In genomic region chr11:108697872-108698473, GRCh38 we compare ENCODE assay signal across 8 cellular contexts. TPM values are rescaled to one million over a fixed set of nuclear protein-coding genes. Genes with fewer than 3 reads are reported as not detected.
A peak's percentile ranks its signal among the peaks of the same experiment; 100 is the strongest.
DNase-seq lines count a peak whose midpoint lies in the region; ATAC-seq, FAIRE-seq and TF ChIP-seq lines count a peak whose summit lies in the region.

No MANE protein-coding gene starts in this region.

- intact Hi-C loops in K562 (cut with micrococcal nuclease) = loop anchor here (1.0 to 5.0 kb wide), 6 partner anchors 37 to 1241 kb away; no protein-coding TSS in a partner anchor

- WGBS in K562 (ENCODE audit: insufficient coverage, low coverage, missing lambda C conversion rate) = 49% methylated on average over 3 of the region's 3 CpGs

- no peaks in the 10 kb centered on the region for H3K9me1 ChIP-seq in K562 (ENCODE audit: control insufficient read depth, insufficient read depth, low read length)

- peak; percentile 74 to 94 (median 80) for TF ChIP-seq CTCF in K562 (IDR thresholded peaks at IDR 0.05 in 2 of 3, conservative IDR thresholded peaks at IDR 0.05 in 1 of 3; ENCODE audit: insufficient read depth in 2 of 3, low read depth in 1 of 3, low read length in 3 of 3)

- no peak overlapping the region for H3K4me3 ChIP-seq in K562

- no peak overlapping the region for H3K27ac ChIP-seq in K562 (ENCODE audit: extremely low read depth, low read depth, low read length)

- no peak overlapping the region for H3K4me3 Mint-ChIP-seq in activated T-cell treated with anti-CD3 and anti-CD28 coated beads, Interleukin-2, amount 50 U/mL, for 4 hours

- no peaks in the 10 kb centered on the region for H3K27me3 ChIP-seq in K562 (ENCODE audit: control insufficient read depth in 2 of 2, insufficient read depth in 2 of 2, low read length in 2 of 2)

- no peaks in the 10 kb centered on the region for H4K20me1 ChIP-seq in K562 (replicated peaks; ENCODE audit: control insufficient read depth, insufficient read depth, low read length)

- no peak for ATAC-seq in activated T-cell treated with anti-CD3 and anti-CD28 coated beads, Interleukin-2, amount 50 U/mL, for 4 hours
- ATAC-seq in K562 = peak; percentile 98

- H2AFZ ChIP-seq in K562 (ENCODE audit: low read depth, low read length) = no peak overlapping the region

- TF ChIP-seq EP300 in K562 (IDR thresholded peaks at IDR 0.05; ENCODE audit: low read length) = no peak

- H3K4me1 Mint-ChIP-seq in activated T-cell treated with anti-CD3 and anti-CD28 coated beads, Interleukin-2, amount 50 U/mL, for 4 hours (ENCODE audit: low read depth) = no peaks in the 10 kb centered on the region

- DNase-seq in activated T-cell treated with anti-CD3 and anti-CD28 coated beads, Interleukin-2, amount 50 U/mL, for 4 hours = peak; percentile 9
- DNase-seq in activated T-cell treated with anti-CD3 and anti-CD28 coated beads for 4 hours (no peak), H4 (ENCODE audit: low spot score) (peak; percentile 65), Kasumi-1 (lab: John Stamatoyannopoulos, UW) (peak; percentile 92 to 95), RKO (ENCODE audit: low spot score) (peak; percentile 81), K562 (ENCODE audit: extremely low read depth in 1 of 4, low spot score in 3 of 4) (peak; percentile 20 to 69 (median 42)), iPS-NIHi11 (ENCODE audit: low spot score) (peak; percentile 61)
- DNase-seq in stimulated activated CD4-positive, alpha-beta T cell treated with anti-CD3 and anti-CD28 coated beads, Interleukin-12 subunit alpha, Interleukin-12 subunit beta, amount 100 ng/mL, for 48 hours (ENCODE audit: low read depth in 2 of 3, low spot score in 1 of 3) = peak; percentile 9 to 32 (median 20)

- no peak overlapping the region for H3K4me2 ChIP-seq in K562 (ENCODE audit: insufficient read depth, low read length)

- no peak for TF ChIP-seq POLR2A in K562 (conservative IDR thresholded peaks at IDR 0.05)

- FAIRE-seq in K562 (lab: Jason Lieb, UNC) = peak; percentile 84

- BruUV-seq in K562 (replicated peaks; lab: Mats Ljungman, UMichigan) = TSS peak; percentile 21

- CTCF ChIA-PET in K562 (lab: Yijun Ruan, JAX; ENCODE audit: low intra/inter-chr PET ratio) = interaction anchor here (0.7 to 2.1 kb wide), 4 partner anchors 173 to 1678 kb away, joined by 3 to 9 read pairs (median 3); no protein-coding TSS in a partner anchor

- no peaks in the 10 kb centered on the region for H3K9me3 ChIP-seq in K562 (replicated peaks; ENCODE audit: control insufficient read depth, insufficient read depth, low read depth, low read length)

- in situ Hi-C loops in K562 (cut with MboI) = no loop called here

- H3K36me3 ChIP-seq in K562 (ENCODE audit: control insufficient read depth, insufficient read depth, low read length) = peaks cover 76% of the 10 kb centered on the region

- POLR2A ChIA-PET in K562 (lab: Yijun Ruan, JAX) = interaction anchor here (0.7 to 1.1 kb wide), 4 partner anchors 29 to 682 kb away, joined by 3 read pairs; no protein-coding TSS in a partner anchor

- H3K36me3 Mint-ChIP-seq in activated T-cell treated with anti-CD3 and anti-CD28 coated beads, Interleukin-2, amount 50 U/mL, for 4 hours (ENCODE audit: insufficient read depth) = peaks cover 41% of the 10 kb centered on the region

- H3K4me1 ChIP-seq in K562 (replicated peaks in 1 of 2; ENCODE audit: control insufficient read depth in 2 of 2, insufficient read depth in 2 of 2, low read length in 2 of 2) = peaks cover 0 to 3% of the 10 kb centered on the region in 2 experiments; a peak in 1 of 5 replicates

- no peaks in the 10 kb centered on the region for H3K79me2 ChIP-seq in K562 (ENCODE audit: control insufficient read depth, insufficient read depth, low read length)

- H3K9ac ChIP-seq in K562 (ENCODE audit: insufficient read depth in 1 of 2, low read depth in 2 of 2, low read length in 2 of 2) = no peak overlapping the region

- no peaks in the 10 kb centered on the region for H3K27me3 Mint-ChIP-seq in activated T-cell treated with anti-CD3 and anti-CD28 coated beads, Interleukin-2, amount 50 U/mL, for 4 hours (ENCODE audit: low read depth)

- TF ChIP-seq RAD21 in K562 (CRISPR knock-in tag; conservative IDR thresholded peaks at IDR 0.05 in 1 of 2, IDR thresholded peaks at IDR 0.05 in 1 of 2) = peak; percentile 90

- H3K9me3 Mint-ChIP-seq in activated T-cell treated with anti-CD3 and anti-CD28 coated beads, Interleukin-2, amount 50 U/mL, for 4 hours = no peaks in the 10 kb centered on the region

TF ChIP-seq in K562, 482 proteins besides CTCF, POLR2A, EP300 and RAD21 (continues in another document):
- TF ChIP-seq RBM14 (IDR thresholded peaks at IDR 0.05; ENCODE audit: borderline replicate concordance, insufficient read depth, low read depth, low read length) (no peak), ETS1 (conservative IDR thresholded peaks at IDR 0.05; ENCODE audit: control insufficient read depth, low read depth, low read length) (no peak), ZNF639 (CRISPR knock-in tag; conservative IDR thresholded peaks at IDR 0.05 in 1 of 2, IDR thresholded peaks at IDR 0.05 in 1 of 2) (no peak), NFXL1 (CRISPR knock-in tag; IDR thresholded peaks at IDR 0.05) (no peak), SPI1 (IDR thresholded peaks at IDR 0.05; ENCODE audit: borderline replicate concordance, low read depth, low read length) (peak; percentile 55), GATAD2A (IDR thresholded peaks at IDR 0.05) (no peak), ZNF445 (CRISPR knock-in tag; IDR thresholded peaks at IDR 0.05; ENCODE audit: low read depth) (no peak), HES1 (IDR thresholded peaks at IDR 0.05; ENCODE audit: low read depth) (no peak)

RNA-seq across cellular contexts. Expression of gene DDX10, which starts 33.1 kb away (rescaled TPM):
- total RNA-seq in activated T-cell treated with anti-CD3 and anti-CD28 coated beads, Interleukin-2, amount 50 U/mL, for 4 hours = 10 to 100 TPM; 85.7 to 94.2 (median 91.8) TPM
- total RNA-seq in H4 (2014; rRNA removed; shearing (Covaris generic)) = 17.2 and 26.3 TPM in 2 replicates
- total RNA-seq in K562 (2011; cell fraction: chromatin; rRNA removed; ENCODE audit: low replicate concordance) = 29.3 and 73.7 TPM in 2 replicates
- total RNA-seq in K562 (2011; cell fraction: nucleolus; rRNA removed) = 23.7 and 24.2 TPM in 2 replicates
- total RNA-seq in K562 (2011; cell fraction: nucleoplasm; rRNA removed) = 33.8 and 41.2 TPM in 2 replicates
- total RNA-seq in K562 (2014; rRNA removed) = 48.3 and 50.0 TPM in 2 replicates
- 77.2 and 83.6 TPM in 2 replicates for total RNA-seq in K562 (2014; rRNA removed; fragmentation: Illumina TruSeq; extraction: Trizol)
- total RNA-seq in K562 (2015; rRNA removed; fragmentation: Illumina TruSeq; extraction: Trizol) = 69.1 and 72.5 TPM in 2 replicates
- total RNA-seq in K562 (2021) = 64.6 and 66.6 TPM in 2 replicates
- polyA plus RNA-seq in K562 (2011; rRNA removed) = 41.7 and 50.7 TPM in 2 replicates
- 30.1 and 51.2 TPM in 2 replicates for polyA plus RNA-seq in K562 (2011; cell fraction: cytosol; rRNA removed)
- polyA plus RNA-seq in K562 (2011; cell fraction: nucleus; rRNA removed) = 29.6 and 31.2 TPM in 2 replicates
- polyA plus RNA-seq in K562 (2012) = 17.6 and 41.4 TPM in 2 replicates
- polyA plus RNA-seq in K562 (2014; fragmentation: Illumina TruSeq; extraction: Trizol) = 61.0 and 94.6 TPM in 2 replicates
- polyA plus RNA-seq in K562 (2014; fragmentation: Nextera tagmentation; extraction: Ambion mirVana) = 10 to 100 TPM; 33.9 to 40.8 TPM
- polyA plus RNA-seq in K562 (2014; rRNA removed) = 42.1 and 45.9 TPM in 2 replicates
- 105 and 107 TPM in 2 replicates for polyA minus RNA-seq in K562 (2011; rRNA and poly(A)+ RNA removed)
- polyA minus RNA-seq in K562 (2011; cell fraction: cytosol; rRNA and poly(A)+ RNA removed) = 33.5 and 34.0 TPM in 2 replicates
- 47.0 and 54.5 TPM in 2 replicates for polyA minus RNA-seq in K562 (2011; cell fraction: nucleus; rRNA and poly(A)+ RNA removed)
